Comparison of ENCODE assay signal across 16 cellular contexts in genomic region chr19:2816641-2817040, GRCh38. TPM values are rescaled to one million over a fixed set of nuclear protein-coding genes. Genes with fewer than 3 reads are reported as not detected.
DNase-seq lines count a peak whose midpoint lies in the region; TF ChIP-seq lines count a peak whose summit lies in the region.
"Had no signal": no experiment of that assay in that cellular context is flagged by ENCODE, and none has a peak within 500 bp of the region (broad histone marks: within the 10 kb centered on the region; RNA-seq: fewer than 3 reads in every experiment).

No MANE protein-coding gene starts in this region.

- no peaks in the 10 kb centered on the region for H3K9me3 Mint-ChIP-seq in neural crest cell
- H3K9me3 Mint-ChIP-seq in glutamatergic neuron (ENCODE audit: unreplicated experiment), result peaks cover 4% of the 10 kb centered on the region
- H3K9me3 Mint-ChIP-seq: CD4-positive, alpha-beta T cell had no signal

- H3K27me3 Mint-ChIP-seq in neural crest cell (ENCODE audit: low read depth) (no peaks in the 10 kb centered on the region), glutamatergic neuron (ENCODE audit: unreplicated experiment) (no peaks in the 10 kb centered on the region)
- H3K27me3 Mint-ChIP-seq: B cell; CD4-positive, alpha-beta T cell had no signal

- peaks cover 4% of the 10 kb centered on the region for H3K36me3 ChIP-seq in H7 (replicated peaks; ENCODE audit: control insufficient read depth, insufficient read depth, low read length)
- H3K36me3 ChIP-seq in hepatocyte (replicated peaks; ENCODE audit: insufficient read depth, low read depth), result no peaks in the 10 kb centered on the region

- H3K36me3 Mint-ChIP-seq in neural crest cell (ENCODE audit: low read depth), result peaks cover 3% of the 10 kb centered on the region
- H3K36me3 Mint-ChIP-seq in glutamatergic neuron (ENCODE audit: unreplicated experiment), result no peaks in the 10 kb centered on the region

- peaks cover 4% of the 10 kb centered on the region for H3K4me1 ChIP-seq in hepatocyte (ENCODE audit: insufficient read depth)

- peak; percentile 64 for DNase-seq in H7
- no peak for DNase-seq in hepatocyte (ENCODE audit: low spot score)
- DNase-seq in neural crest cell (ENCODE audit: low read depth, low spot score), result no peak
- DNase-seq in activated T-cell treated with anti-CD3 and anti-CD28 coated beads, Interleukin-2, amount 50 U/mL, for 1 hour, result no peak
- DNase-seq in pons (ENCODE audit: low spot score), result no peak
- DNase-seq in AG08395 (ENCODE audit: low spot score), result no peak
- DNase-seq in glutamatergic neuron, result no peak
- DNase-seq: C1 segment of cervical spinal cord; Calu3; CD4-positive, alpha-beta T cell; DMS 273 treated with DMSO at 0.1 percent for 48 hours; DMS79; GOT3 had no signal

- H3K27ac Mint-ChIP-seq in neural crest cell (ENCODE audit: unreplicated experiment), result no peak overlapping the region
- H3K27ac Mint-ChIP-seq in glutamatergic neuron (ENCODE audit: unreplicated experiment), result no peak overlapping the region
- H3K27ac Mint-ChIP-seq: CD4-positive, alpha-beta T cell had no signal

- no peak overlapping the region for H3K27ac ChIP-seq in hepatocyte

- H3K9me2 ChIP-seq in hepatocyte (replicated peaks; ENCODE audit: insufficient read depth), result no peaks in the 10 kb centered on the region

- TF ChIP-seq CTCF in hepatocyte (IDR thresholded peaks at IDR 0.05; ENCODE audit: poor library complexity) (no peak), neural crest cell (conservative IDR thresholded peaks at IDR 0.05) (no peak), glutamatergic neuron (IDR thresholded peaks at IDR 0.05; ENCODE audit: partially characterized antibody, unreplicated experiment) (no peak)

- no peaks in the 10 kb centered on the region for H4K20me1 ChIP-seq in hepatocyte (ENCODE audit: insufficient read depth, poor library complexity, severe bottlenecking)

- no peaks in the 10 kb centered on the region for H3K9me3 ChIP-seq in hepatocyte (ENCODE audit: low read depth)

- H3K4me1 Mint-ChIP-seq in neural crest cell, result peaks cover 3% of the 10 kb centered on the region
- no peaks in the 10 kb centered on the region for H3K4me1 Mint-ChIP-seq in glutamatergic neuron (ENCODE audit: low read depth, unreplicated experiment)

- peaks cover 16% of the 10 kb centered on the region for H3K79me2 ChIP-seq in hepatocyte

- H3K4me3 Mint-ChIP-seq in neural crest cell, result peak overlapping the region; percentile 44
- no peak overlapping the region for H3K4me3 Mint-ChIP-seq in glutamatergic neuron (ENCODE audit: unreplicated experiment)
- H3K4me3 Mint-ChIP-seq: B cell had no signal

- H2AFZ ChIP-seq in hepatocyte, result peak overlapping the region; percentile 29

- WGBS in hepatocyte (ENCODE audit: low lambda C conversion rate, missing lambda C conversion rate), result 92% methylated on average over 16 of the region's 16 CpGs

- H3K4me2 ChIP-seq in hepatocyte, result peak overlapping the region; percentile 61

- H3K4me3 ChIP-seq in H7 (ENCODE audit: insufficient read depth, low read depth, low read length), result no peak overlapping the region
- H3K4me3 ChIP-seq in hepatocyte, result no peak overlapping the region
- H3K4me3 ChIP-seq: GM12878, K562 had no signal

- H3K27me3 ChIP-seq in H7 (ENCODE audit: control insufficient read depth, insufficient read depth, low read length), result no peaks in the 10 kb centered on the region
- H3K27me3 ChIP-seq in hepatocyte, result no peaks in the 10 kb centered on the region

RNA-seq across cellular contexts. Expression of gene ZNF554, which starts 3.0 kb away (rescaled TPM):
- 5.3 and 6.8 TPM in 2 replicates for total RNA-seq in H7 (2014; rRNA removed; shearing (Covaris generic))
- total RNA-seq in hepatocyte (4.0 and 5.3 TPM in 2 replicates), neural crest cell (8.6 and 9.0 TPM in 2 replicates), glutamatergic neuron (ENCODE audit: unreplicated experiment) (5.8 TPM)
- 5.0 and 5.5 TPM in 2 replicates for polyA plus RNA-seq in hepatocyte

RNA-seq across cellular contexts. Expression of gene ZNF555, which starts 24.6 kb away (rescaled TPM):
- total RNA-seq in H7 (2014; rRNA removed; shearing (Covaris generic)), result 1.9 and 2.0 TPM in 2 replicates
- total RNA-seq in hepatocyte (6.4 and 7.4 TPM in 2 replicates), neural crest cell (10.5 and 11.4 TPM in 2 replicates), glutamatergic neuron (ENCODE audit: unreplicated experiment) (8.4 TPM)
- 2.7 and 3.0 TPM in 2 replicates for polyA plus RNA-seq in hepatocyte

RNA-seq across cellular contexts. Expression of gene THOP1, which starts 31.3 kb away (rescaled TPM):
- total RNA-seq in H7 (2014; rRNA removed; shearing (Covaris generic)), result 206 and 287 TPM in 2 replicates
- total RNA-seq in hepatocyte (49.4 and 64.3 TPM in 2 replicates), neural crest cell (171 and 173 TPM in 2 replicates), glutamatergic neuron (ENCODE audit: unreplicated experiment) (64.0 TPM)
- 56.8 and 61.4 TPM in 2 replicates for polyA plus RNA-seq in hepatocyte

RNA-seq across cellular contexts. Expression of gene SGTA, which starts 33.6 kb away (rescaled TPM):
- 97.4 and 103 TPM in 2 replicates for total RNA-seq in H7 (2014; rRNA removed; shearing (Covaris generic))
- total RNA-seq in hepatocyte (33.4 and 37.4 TPM in 2 replicates), neural crest cell (89.9 and 95.1 TPM in 2 replicates), glutamatergic neuron (ENCODE audit: unreplicated experiment) (90.6 TPM)
- 62.8 and 65.8 TPM in 2 replicates for polyA plus RNA-seq in hepatocyte

RNA-seq across cellular contexts. Expression of gene ZNF556, which starts 50.5 kb away (rescaled TPM):
- total RNA-seq in H7 (2014; rRNA removed; shearing (Covaris generic)), result under 0.01 TPM in 2 replicates
- total RNA-seq in hepatocyte, result 0.03 TPM in 1 of 2 replicates, not detected in the other
- not detected in 2 replicates for polyA plus RNA-seq in hepatocyte
- 0.05 TPM in 2 replicates for total RNA-seq in neural crest cell
- not detected for total RNA-seq in glutamatergic neuron (ENCODE audit: unreplicated experiment)
- total RNA-seq: B cell; Calu3; CD4-positive, alpha-beta T cell; GM12878 had no signal
- polyA plus RNA-seq: GM12878 had no signal
